ENCODE assay signal across 17 cellular contexts in the genomic region with DNA sequence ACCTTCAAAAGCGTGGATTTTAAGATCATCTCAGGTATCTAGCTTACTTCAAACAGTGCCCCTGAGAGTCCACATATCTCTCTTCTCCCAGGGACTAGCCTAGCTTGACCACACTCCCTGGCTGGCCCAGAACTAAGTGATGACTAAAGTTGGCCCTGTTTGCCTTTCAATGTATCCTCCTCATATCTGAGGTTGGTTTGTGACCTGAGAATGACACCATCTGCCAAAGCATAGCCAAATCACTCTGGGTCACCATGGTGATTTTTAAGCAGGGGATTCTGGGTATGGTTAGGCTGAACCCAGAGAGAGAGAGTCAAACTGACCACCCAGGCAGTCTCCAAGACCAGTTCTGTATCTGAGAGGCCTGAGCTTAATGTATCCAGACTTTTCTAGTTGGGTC. TPM values are rescaled to one million over a fixed set of nuclear protein-coding genes. Genes with fewer than 3 reads are reported as not detected.
DNase-seq lines count a peak whose midpoint lies in the region; ATAC-seq, FAIRE-seq and TF ChIP-seq lines count a peak whose summit lies in the region.
"Had no signal": no experiment of that assay in that cellular context is flagged by ENCODE, and none has a peak within 500 bp of the region (broad histone marks: within the 10 kb centered on the region; RNA-seq: fewer than 3 reads in every experiment).

No MANE protein-coding gene starts in this region.

- H2BK120ac ChIP-seq in IMR-90 (ENCODE audit: low read depth, low read length) = no peak overlapping the region

- TF ChIP-seq RAD21 in IMR-90 (IDR thresholded peaks at IDR 0.05; ENCODE audit: low read length) = no peak

- H4K91ac ChIP-seq in IMR-90 (ENCODE audit: insufficient read depth, low read depth, low read length) = no peak overlapping the region

- FAIRE-seq in bronchial epithelial cell (lab: Jason Lieb, UNC) = peak; percentile 68
- FAIRE-seq: D721Med had no signal

- H4K8ac ChIP-seq in IMR-90 (ENCODE audit: low read depth in 2 of 2, low read length in 2 of 2) = no peak overlapping the region

- H2BK5ac ChIP-seq in IMR-90 (ENCODE audit: low read depth, low read length, poor library complexity, severe bottlenecking) = no peak overlapping the region

- H2AK5ac ChIP-seq in IMR-90 (ENCODE audit: low read depth, low read length) = no peak overlapping the region

- H3K79me2 ChIP-seq in mammary epithelial cell (ENCODE audit: insufficient read depth, low read length) = no peaks in the 10 kb centered on the region

- no peak overlapping the region for H3K14ac ChIP-seq in IMR-90 (replicated peaks; ENCODE audit: low read depth, low read length)

- H2AK9ac ChIP-seq in IMR-90 (replicated peaks; ENCODE audit: low read depth, low read length, poor library complexity) = no peak overlapping the region

- no peaks in the 10 kb centered on the region for H3K27me3 ChIP-seq in mammary epithelial cell (ENCODE audit: insufficient read depth, low read length)
- no peaks in the 10 kb centered on the region for H3K27me3 ChIP-seq in IMR-90 (ENCODE audit: control insufficient read depth, insufficient read depth, low read length)
- H3K27me3 ChIP-seq in bronchial epithelial cell (ENCODE audit: control insufficient read depth, insufficient read depth, low read length) = no peaks in the 10 kb centered on the region
- H3K27me3 ChIP-seq: neural progenitor cell, right atrium auricular region, tibial nerve had no signal

- H3K9me3 Mint-ChIP-seq in MCF 10A (ENCODE audit: unreplicated experiment) = no peaks in the 10 kb centered on the region
- H3K9me3 Mint-ChIP-seq: brain, neural progenitor cell had no signal

- H3K4me3 ChIP-seq in mammary epithelial cell (replicated peaks in 1 of 3; ENCODE audit: insufficient read depth in 1 of 3, low read depth in 2 of 3, low read length in 3 of 3) = no peak overlapping the region
- H3K4me3 ChIP-seq in IMR-90 (ENCODE audit: insufficient read depth, low read depth, low read length) = no peak overlapping the region
- no peak overlapping the region for H3K4me3 ChIP-seq in bronchial epithelial cell (ENCODE audit: low read depth, low read length)
- H3K4me3 ChIP-seq: neural progenitor cell, right atrium auricular region, tibial nerve had no signal

- CTCF ChIA-PET in mammary epithelial cell (lab: Charles Lee; ENCODE audit: low non-redundant PET) (no interaction called here), MCF 10A (lab: Yijun Ruan, JAX) (interaction anchor here (1.0 kb wide), 1 partner anchor 91 kb away, joined by 3 read pairs; no protein-coding TSS in a partner anchor), IMR-90 (lab: Yijun Ruan, JAX) (no interaction called here), GM10248 (lab: Yijun Ruan, JAX) (interaction anchor here (1.0 to 1.1 kb wide), 2 partner anchors 11 to 14 kb away, joined by 3 to 4 read pairs; no protein-coding TSS in a partner anchor)

- no peak overlapping the region for H3K56ac ChIP-seq in IMR-90 (ENCODE audit: extremely low read depth, insufficient read depth, low read length)

- H3K4me3 Mint-ChIP-seq in MCF 10A (ENCODE audit: unreplicated experiment) = no peak overlapping the region
- H3K4me3 Mint-ChIP-seq: brain, neural progenitor cell had no signal

- no peak overlapping the region for H3K23ac ChIP-seq in IMR-90 (ENCODE audit: low read depth, low read length)

- dilution Hi-C loops in mammary epithelial cell (cut with HindIII; ENCODE audit: low sequenced_read_pairs) = no loop called here
- dilution Hi-C loops in IMR-90 (cut with HindIII; ENCODE audit: low sequenced_read_pairs, unreplicated experiment) = no loop called here

- H2AFZ ChIP-seq in mammary epithelial cell (ENCODE audit: low read depth, low read length) = no peak overlapping the region
- no peak overlapping the region for H2AFZ ChIP-seq in IMR-90 (replicated peaks; ENCODE audit: low read length, poor library complexity)
- H2AFZ ChIP-seq: neural progenitor cell had no signal

- ATAC-seq in IMR-90 (ENCODE audit: low read depth) (peak; percentile 21; the same call in 1 of the 2 replicates), HG03354 (IDR thresholded peaks at IDR 0.05; ENCODE audit: poor library complexity, severe bottlenecking, unreplicated experiment) (no peak), left ventricle myocardium superior (no peak)

- no peak overlapping the region for H3K9ac ChIP-seq in mammary epithelial cell (ENCODE audit: insufficient read depth, low read length)
- no peak overlapping the region for H3K9ac ChIP-seq in IMR-90 (ENCODE audit: low read depth, low read length)
- H3K9ac ChIP-seq: neural progenitor cell had no signal

- H3K18ac ChIP-seq in IMR-90 (ENCODE audit: low read depth, low read length) = no peak overlapping the region

- H3K9me3 ChIP-seq in mammary epithelial cell (replicated peaks; ENCODE audit: insufficient read depth, low read length) (no peaks in the 10 kb centered on the region), IMR-90 (ENCODE audit: control insufficient read depth, insufficient read depth, low read length) (no peaks in the 10 kb centered on the region)
- H3K9me3 ChIP-seq: right atrium auricular region, tibial nerve had no signal

- no peak for TF ChIP-seq CTCF in mammary epithelial cell (conservative IDR thresholded peaks at IDR 0.05 in 1 of 2, IDR thresholded peaks at IDR 0.05 in 1 of 2; ENCODE audit: extremely low read depth in 1 of 2, insufficient read depth in 1 of 2, low read depth in 1 of 2, low read length in 2 of 2)
- TF ChIP-seq CTCF in MCF 10A (IDR thresholded peaks at IDR 0.05; ENCODE audit: unreplicated experiment) = no peak
- no peak for TF ChIP-seq CTCF in IMR-90 (conservative IDR thresholded peaks at IDR 0.05; ENCODE audit: low read depth, low read length)
- TF ChIP-seq CTCF in bronchial epithelial cell (IDR thresholded peaks at IDR 0.05; ENCODE audit: insufficient read depth, low read length, severe bottlenecking) = no peak
- no peak for TF ChIP-seq CTCF in GM10248 (IDR thresholded peaks at IDR 0.05; ENCODE audit: control extremely low read depth, extremely low read depth, low read depth, missing control alignments)

- H3K27me3 Mint-ChIP-seq in MCF 10A (ENCODE audit: insufficient read depth, unreplicated experiment) = peaks cover 38% of the 10 kb centered on the region

- H3K4ac ChIP-seq in IMR-90 (ENCODE audit: low read depth, low read length) = no peak overlapping the region

- no peak overlapping the region for H3K27ac ChIP-seq in mammary epithelial cell (ENCODE audit: insufficient read depth, low read depth, low read length)
- no peak overlapping the region for H3K27ac ChIP-seq in IMR-90 (ENCODE audit: insufficient read depth, low read length)
- H3K27ac ChIP-seq: neural progenitor cell, right atrium auricular region, tibial nerve, WERI-Rb-1 had no signal

- no peaks in the 10 kb centered on the region for H3K79me1 ChIP-seq in IMR-90 (ENCODE audit: low read depth in 1 of 2, low read length in 2 of 2)

- H3K9me1 ChIP-seq in IMR-90 (ENCODE audit: insufficient read depth, low read length) = no peaks in the 10 kb centered on the region

- H4K5ac ChIP-seq in IMR-90 (ENCODE audit: low read depth, low read length) = no peak overlapping the region

- peaks cover 4% of the 10 kb centered on the region for H3K4me1 ChIP-seq in mammary epithelial cell (ENCODE audit: insufficient read depth, low read length)
- no peaks in the 10 kb centered on the region; the same call in 1 of the 2 replicates for H3K4me1 ChIP-seq in IMR-90 (ENCODE audit: control insufficient read depth, insufficient read depth, low read length)
- H3K4me1 ChIP-seq: right atrium auricular region, tibial nerve had no signal

- H4K20me1 ChIP-seq in mammary epithelial cell (ENCODE audit: insufficient read depth, low read length) (no peaks in the 10 kb centered on the region), IMR-90 (ENCODE audit: insufficient read depth, low read length) (no peaks in the 10 kb centered on the region)

- BruUV-seq in mammary epithelial cell (replicated peaks; lab: Mats Ljungman, UMichigan) = no TSS peak
- BruUV-seq in MCF 10A (replicated peaks; lab: Mats Ljungman, UMichigan) = no TSS peak
- no TSS peak for BruUV-seq in IMR-90 (replicated peaks; lab: Mats Ljungman, UMichigan)

- H3K4me2 ChIP-seq in mammary epithelial cell (ENCODE audit: insufficient read depth, low read depth, low read length) (no peak overlapping the region), IMR-90 (ENCODE audit: low read depth, low read length) (no peak overlapping the region)
- H3K4me2 ChIP-seq: neural progenitor cell had no signal

- POLR2A ChIA-PET in MCF 10A (lab: Yijun Ruan, JAX) = no interaction called here
- POLR2A ChIA-PET in IMR-90 (lab: Charles Lee; ENCODE audit: unreplicated experiment) = no interaction called here
- POLR2A ChIA-PET in GM10248 (lab: Yijun Ruan, JAX) = no interaction called here

- in situ Hi-C loops in mammary epithelial cell (cut with MboI; ENCODE audit: low sequenced_read_pairs in 2 of 2) = no loop called here
- in situ Hi-C loops in IMR-90 (cut with MboI; ENCODE audit: low sequenced_read_pairs) = no loop called here

- H3K36me3 ChIP-seq in mammary epithelial cell (ENCODE audit: insufficient read depth, low read length) (no peaks in the 10 kb centered on the region), IMR-90 (ENCODE audit: control insufficient read depth, insufficient read depth, low read length) (no peaks in the 10 kb centered on the region), bronchial epithelial cell (ENCODE audit: control insufficient read depth, insufficient read depth, low read length) (no peaks in the 10 kb centered on the region)
- H3K36me3 ChIP-seq: neural progenitor cell, right atrium auricular region, tibial nerve, WERI-Rb-1 had no signal

- no peak overlapping the region for H2BK20ac ChIP-seq in IMR-90 (ENCODE audit: low read depth, low read length)

- no peak for TF ChIP-seq POLR2A in IMR-90 (IDR thresholded peaks at IDR 0.05; ENCODE audit: low read depth, low read length)

- 60% methylated on average over 1 of the region's 1 CpG for WGBS in mammary epithelial cell (ENCODE audit: low coverage, missing lambda C conversion rate)
- WGBS in IMR-90 (ENCODE audit: extremely low coverage in 2 of 2, insufficient read length in 1 of 2), 2 experiments = no CpG with 5 or more reads among the region's 1 CpG

- H3K27ac Mint-ChIP-seq in MCF 10A (ENCODE audit: low read depth, unreplicated experiment) = no peak overlapping the region
- H3K27ac Mint-ChIP-seq: brain, neural progenitor cell had no signal

- no peak overlapping the region for H2BK15ac ChIP-seq in IMR-90 (ENCODE audit: low read depth, low read length)

- peak; percentile 8 for DNase-seq in mammary epithelial cell
- DNase-seq in MCF 10A (ENCODE audit: unreplicated experiment) = no peak
- peak; percentile 68 for DNase-seq in IMR-90
- no peak for DNase-seq in bronchial epithelial cell (ENCODE audit: low read depth)
- DNase-seq in GM10248 (ENCODE audit: extremely low spot score) = no peak
- no peak for DNase-seq in left ventricle myocardium superior
- no peak for DNase-seq in C1 segment of cervical spinal cord (lab: John Stamatoyannopoulos, UW)
- DNase-seq: activated gamma-delta T cell treated with Interleukin-2 at 50 U/mL for 16 hours, NCI-H345, WERI-Rb-1 had no signal

- H3K4me1 Mint-ChIP-seq in MCF 10A (ENCODE audit: insufficient read depth, unreplicated experiment) = peaks cover 9% of the 10 kb centered on the region

- no peaks in the 10 kb centered on the region for H3K36me3 Mint-ChIP-seq in MCF 10A (ENCODE audit: insufficient read depth, unreplicated experiment)
- H3K36me3 Mint-ChIP-seq: neural progenitor cell had no signal

- intact Hi-C loops in mammary epithelial cell (cut with micrococcal nuclease) (no loop called here), MCF 10A (cut with micrococcal nuclease) (no loop called here), IMR-90 (cut with micrococcal nuclease) (no loop called here), left ventricle myocardium superior (cut with micrococcal nuclease) (no loop called here)

RNA-seq across cellular contexts. Expression of a gene that starts 16.2 kb away (rescaled TPM):
- total RNA-seq in mammary epithelial cell = 1 to 10 TPM in 1 of 2 donors, under 1 TPM in 1; 0.52 to 2.0 TPM
- 0.54 TPM for polyA plus RNA-seq in mammary epithelial cell
- polyA minus RNA-seq in mammary epithelial cell = not detected
- 0.10 TPM in 1 of 2 replicates, not detected in the other for total RNA-seq in MCF 10A (2022)
- 0.18 and 0.28 TPM in 2 replicates for total RNA-seq in IMR-90 (2012; rRNA removed)
- polyA plus RNA-seq in IMR-90 (2012; rRNA removed) = 0.32 and 0.39 TPM in 2 replicates
- polyA plus RNA-seq in IMR-90 (2012; cell fraction: cytosol; rRNA removed) = 0.09 and 0.22 TPM in 2 replicates
- polyA plus RNA-seq in IMR-90 (2012; cell fraction: nucleus; rRNA removed; ENCODE audit: low replicate concordance) = 0.25 and 0.44 TPM in 2 replicates
- under 0.01 TPM in 1 of 2 replicates, not detected in the other for total RNA-seq in bronchial epithelial cell
- total RNA-seq in left ventricle myocardium superior = 0.10 TPM
- total RNA-seq: lung microvascular endothelial cell had no signal

Comparison
In these comparisons a context has a peak if more than half of its experiments do, and no peak if none do; other contexts are left out.
1. DNase-seq: peak in mammary epithelial cell (single experiment) and IMR-90 (single experiment); none in MCF 10A (single experiment), bronchial epithelial cell (single experiment), GM10248 (single experiment), left ventricle myocardium superior (single experiment) and C1 segment of cervical spinal cord (0 of 14).
2. CTCF ChIA-PET loops: an anchor here in MCF 10A (1.0 kb wide) and GM10248 (1.0 to 1.1 kb wide); none called in mammary epithelial cell and IMR-90.